ENCODE assay signal across 9 cellular contexts in genomic region chr2:85769236-85769986, GRCh38. TPM values are rescaled to one million over a fixed set of nuclear protein-coding genes. Genes with fewer than 3 reads are reported as not detected.
DNase-seq lines count a peak whose midpoint lies in the region; ATAC-seq, FAIRE-seq and TF ChIP-seq lines count a peak whose summit lies in the region.
"Had no signal": no experiment of that assay in that cellular context is flagged by ENCODE, and none has a peak within 500 bp of the region (broad histone marks: within the 10 kb centered on the region; RNA-seq: fewer than 3 reads in every experiment).

No MANE protein-coding gene starts in this region.

- POLR2A ChIA-PET in CD4-positive, alpha-beta T cell (lab: Charles Lee) = no interaction called here

- H3K4me3 Mint-ChIP-seq in CD4-positive, alpha-beta T cell = no peak overlapping the region

- WGBS in esophagus squamous epithelium, 2 donors = 72 to 83% methylated on average over 5 to 9 of the region's 12 CpGs

- peak; percentile 35 for TF ChIP-seq CTCF in cardiac muscle cell (IDR thresholded peaks at IDR 0.05; ENCODE audit: low read depth, low read length)
- TF ChIP-seq CTCF in esophagus squamous epithelium (IDR thresholded peaks at IDR 0.05) = peak in 1 of 6 experiments; percentile 15
- TF ChIP-seq CTCF in CD4-positive, alpha-beta T cell (IDR thresholded peaks at IDR 0.05) = no peak

- no peaks in the 10 kb centered on the region for H3K4me1 Mint-ChIP-seq in CD4-positive, alpha-beta T cell (ENCODE audit: low read depth)

- no peak overlapping the region for H3K4me3 ChIP-seq in cardiac muscle cell
- no peak overlapping the region for H3K4me3 ChIP-seq in esophagus squamous epithelium
- H3K4me3 ChIP-seq: Peyer's patch had no signal

- DNase-seq in cardiac muscle cell (ENCODE audit: low read depth in 1 of 2, low spot score in 1 of 2) (peak in 1 of 2 donors; percentile 44), Right ventricle myocardium inferior (ENCODE audit: missing footprints) (no peak), NCI-H69 (lab: John Stamatoyannopoulos, UW) (peak; percentile 88), esophagus squamous epithelium (lab: John Stamatoyannopoulos, UW) (no peak), urothelium cell line (ENCODE audit: low spot score) (peak; percentile 49)
- no peak for DNase-seq in CD4-positive, alpha-beta T cell
- DNase-seq: Peyer's patch had no signal

- peaks cover 61% of the 10 kb centered on the region for H3K27me3 Mint-ChIP-seq in CD4-positive, alpha-beta T cell

- FAIRE-seq in urothelium cell line (lab: Jason Lieb, UNC) = no peak

- TF ChIP-seq POLR2A in esophagus squamous epithelium (IDR thresholded peaks at IDR 0.05) = no peak

- intact Hi-C loops in Right ventricle myocardium inferior (cut with DNase I) = no loop called here
- intact Hi-C loops in esophagus squamous epithelium (cut with DNase I) = no loop called here
- intact Hi-C loops in CD4-positive, alpha-beta T cell (cut with DNase I, micrococcal nuclease) = no loop called here

- H3K27ac ChIP-seq in cardiac muscle cell (peak overlapping the region; percentile 85), esophagus squamous epithelium (peak overlapping the region in 3 of 4 donors; percentile 44 to 89 (median 83))
- no peak overlapping the region for H3K27ac ChIP-seq in CD4-positive, alpha-beta T cell (ENCODE audit: low read depth, low read length)
- H3K27ac ChIP-seq: Peyer's patch had no signal

- H3K36me3 ChIP-seq in cardiac muscle cell = no peaks in the 10 kb centered on the region
- peaks cover 0 to 19% (median 0%) of the 10 kb centered on the region in 3 donors for H3K36me3 ChIP-seq in esophagus squamous epithelium
- H3K36me3 ChIP-seq: Peyer's patch had no signal

- H3K9me3 ChIP-seq in cardiac muscle cell (ENCODE audit: low read depth) (no peaks in the 10 kb centered on the region), esophagus squamous epithelium (no peaks in the 10 kb centered on the region)
- no peaks in the 10 kb centered on the region for H3K9me3 ChIP-seq in CD4-positive, alpha-beta T cell (ENCODE audit: control insufficient read depth, low read length)
- H3K9me3 ChIP-seq: Peyer's patch had no signal

- ATAC-seq in Right ventricle myocardium inferior (no peak), HG02938 (IDR thresholded peaks at IDR 0.05; ENCODE audit: unreplicated experiment) (no peak), HG03439 (IDR thresholded peaks at IDR 0.05; ENCODE audit: unreplicated experiment) (no peak)
- no peak for ATAC-seq in CD4-positive, alpha-beta T cell (ENCODE audit: poor library complexity)

- H3K4me1 ChIP-seq in cardiac muscle cell (ENCODE audit: low read depth) (peaks cover 74% of the 10 kb centered on the region), esophagus squamous epithelium (peaks cover 53 to 91% (median 66%) of the 10 kb centered on the region in 3 donors)

- H3K27me3 ChIP-seq in cardiac muscle cell = no peaks in the 10 kb centered on the region
- peaks cover 0 to 76% (median 0%) of the 10 kb centered on the region in 4 donors for H3K27me3 ChIP-seq in esophagus squamous epithelium
- peaks cover 24% of the 10 kb centered on the region for H3K27me3 ChIP-seq in CD4-positive, alpha-beta T cell (ENCODE audit: control insufficient read depth, insufficient read depth, low read length)
- H3K27me3 ChIP-seq: Peyer's patch had no signal

- CTCF ChIA-PET in CD4-positive, alpha-beta T cell (lab: Charles Lee) = no interaction called here

- H3K36me3 Mint-ChIP-seq in CD4-positive, alpha-beta T cell (ENCODE audit: low read depth) = no peaks in the 10 kb centered on the region

- H3K27ac Mint-ChIP-seq in CD4-positive, alpha-beta T cell = no peak overlapping the region

- no peaks in the 10 kb centered on the region for H3K9me3 Mint-ChIP-seq in CD4-positive, alpha-beta T cell

RNA-seq across cellular contexts. Expression of gene ATOH8, which starts 15.6 kb away (rescaled TPM):
- total RNA-seq in cardiac muscle cell (10.6 and 12.6 TPM in 2 replicates), Right ventricle myocardium inferior (29.1 TPM), esophagus squamous epithelium (10 to 100 TPM in 2 of 4 donors, 1 to 10 TPM in 2; 2.0 to 24.6 (median 7.6) TPM)
- polyA plus RNA-seq in cardiac muscle cell = 4.8 and 6.3 TPM in 2 replicates
- total RNA-seq in CD4-positive, alpha-beta T cell = not detected

Comparison
In these comparisons a context has a peak if more than half of its experiments do, and no peak if none do; other contexts are left out.
1. DNase-seq: peak in NCI-H69 (single experiment) and urothelium cell line (single experiment); none in Right ventricle myocardium inferior (single experiment), esophagus squamous epithelium (single experiment) and CD4-positive, alpha-beta T cell (0 of 10).